20 cellular contexts compared by ENCODE assay signal in genomic region chrX:150506486-150506885, GRCh38.
A peak's percentile ranks its signal among the peaks of the same experiment; 100 is the strongest.
DNase-seq lines count a peak whose midpoint lies in the region; ATAC-seq, FAIRE-seq and TF ChIP-seq lines count a peak whose summit lies in the region.
"Had no signal": no experiment of that assay in that cellular context is flagged by ENCODE, and none has a peak within 500 bp of the region (broad histone marks: within the 10 kb centered on the region; RNA-seq: fewer than 3 reads in every experiment).

No MANE protein-coding gene starts in this region.

- no peak for FAIRE-seq in HepG2 (lab: Jason Lieb, UNC)
- FAIRE-seq: K562 had no signal

- no peak overlapping the region for H2AFZ ChIP-seq in HepG2 (ENCODE audit: low read length)

- BruUV-seq in HepG2 (replicated peaks; lab: Mats Ljungman, UMichigan): no TSS peak

- H3K9ac ChIP-seq in HepG2 (ENCODE audit: insufficient read depth, low read depth, low read length): no peak overlapping the region

- CTCF ChIA-PET in HepG2 (lab: Yijun Ruan, JAX; ENCODE audit: low intra/inter-chr PET ratio, low total read pairs): no interaction called here
- CTCF ChIA-PET in WTC11 (lab: Charles Lee): no interaction called here

- peaks cover 55% of the 10 kb centered on the region for H3K4me1 Mint-ChIP-seq in WTC11
- H3K4me1 Mint-ChIP-seq: memory B cell, T-helper 17 cell had no signal

- peak overlapping the region in 2 of 3 donors; percentile 18 to 28 for H3K27ac ChIP-seq in right lobe of liver
- H3K27ac ChIP-seq in HepG2 (ENCODE audit: extremely low read length, insufficient read depth, low read length): no peak overlapping the region
- no peak overlapping the region for H3K27ac ChIP-seq in ascending aorta

- H3K36me3 ChIP-seq in right lobe of liver (no peaks in the 10 kb centered on the region), HepG2 (replicated peaks in 1 of 2; ENCODE audit: control insufficient read depth in 1 of 2, insufficient read depth in 2 of 2, low read length in 2 of 2) (no peaks in the 10 kb centered on the region), ascending aorta (no peaks in the 10 kb centered on the region)
- H3K36me3 ChIP-seq: stomach had no signal

- no peak for TF ChIP-seq POLR2A in right lobe of liver (IDR thresholded peaks at IDR 0.05)
- TF ChIP-seq POLR2A in HepG2 (IDR thresholded peaks at IDR 0.05; ENCODE audit: insufficient read depth in 1 of 2, low read depth in 2 of 2, low read length in 2 of 2): no peak

- H3K9me3 Mint-ChIP-seq in WTC11: no peaks in the 10 kb centered on the region
- H3K9me3 Mint-ChIP-seq: memory B cell had no signal

- peak overlapping the region; percentile 56 for H3K4me3 Mint-ChIP-seq in WTC11
- H3K4me3 Mint-ChIP-seq: memory B cell, T-helper 17 cell had no signal

- peaks cover 0 to 7% (median 3%) of the 10 kb centered on the region in 4 donors for H3K4me1 ChIP-seq in right lobe of liver
- H3K4me1 ChIP-seq in HepG2 (ENCODE audit: insufficient read depth, low read length): no peaks in the 10 kb centered on the region
- peaks cover 0 to 12% of the 10 kb centered on the region in 2 donors for H3K4me1 ChIP-seq in ascending aorta

- 53% methylated on average over 6 of the region's 6 CpGs for WGBS in right lobe of liver (ENCODE audit: insufficient coverage, low coverage, low lambda C conversion rate, missing lambda C conversion rate)
- 45% methylated on average over 4 of the region's 6 CpGs for WGBS in HepG2 (ENCODE audit: low lambda C conversion rate)

- H3K36me3 Mint-ChIP-seq in WTC11: no peaks in the 10 kb centered on the region
- H3K36me3 Mint-ChIP-seq: memory B cell had no signal

- in situ Hi-C loops in HepG2 (cut with HindIII; ENCODE audit: extremely low pct_ligation_motif_present, low pct_unique_long_range_greater_than_20kb): no loop called here
- in situ Hi-C loops in GM13977 (cut with MboI; ENCODE audit: low pct_unique_long_range_greater_than_20kb, low sequenced_read_pairs, unreplicated experiment): no loop called here

- H3K4me3 ChIP-seq in right lobe of liver: no peak overlapping the region
- H3K4me3 ChIP-seq in HepG2 (replicated peaks in 1 of 3; ENCODE audit: insufficient read depth in 1 of 3, low read depth in 2 of 3, low read length in 3 of 3): no peak overlapping the region
- no peak overlapping the region for H3K4me3 ChIP-seq in ascending aorta
- H3K4me3 ChIP-seq: K562, smooth muscle cell, stomach had no signal

- no peak for TF ChIP-seq CTCF in right lobe of liver (IDR thresholded peaks at IDR 0.05)
- no peak for TF ChIP-seq CTCF in HepG2 (CRISPR knock-in tag; IDR thresholded peaks at IDR 0.05)
- TF ChIP-seq CTCF in WTC11 (IDR thresholded peaks at IDR 0.05): no peak
- TF ChIP-seq CTCF in ascending aorta (IDR thresholded peaks at IDR 0.05): no peak
- no peak for TF ChIP-seq CTCF in GM13977 (IDR thresholded peaks at IDR 0.05; ENCODE audit: extremely low read depth, insufficient read depth, missing control alignments)

- H3K4me2 ChIP-seq in HepG2 (ENCODE audit: low read depth, low read length): no peak overlapping the region
- H3K4me2 ChIP-seq: smooth muscle cell had no signal

- intact Hi-C loops in right lobe of liver (cut with DNase I) (no loop called here), HepG2 (cut with micrococcal nuclease; ENCODE audit: unreplicated experiment) (no loop called here), ascending aorta (cut with DNase I) (loop anchor here (5.0 kb wide), 2 partner anchors 41 to 144 kb away; partner anchors contain the start of gene MAMLD1)

- H3K27me3 ChIP-seq in right lobe of liver (no peaks in the 10 kb centered on the region), HepG2 (ENCODE audit: control insufficient read depth in 1 of 2, insufficient read depth in 2 of 2, low read length in 2 of 2) (no peaks in the 10 kb centered on the region; a peak in 1 of 5 replicates), ascending aorta (no peaks in the 10 kb centered on the region)

- no peaks in the 10 kb centered on the region for H3K9me3 ChIP-seq in right lobe of liver
- no peaks in the 10 kb centered on the region for H3K9me3 ChIP-seq in HepG2 (ENCODE audit: low read length)
- no peaks in the 10 kb centered on the region for H3K9me3 ChIP-seq in ascending aorta
- H3K9me3 ChIP-seq: stomach had no signal

- H3K27ac Mint-ChIP-seq in WTC11: peak overlapping the region; percentile 93
- H3K27ac Mint-ChIP-seq: memory B cell, T-helper 17 cell had no signal

- POLR2A ChIA-PET in HepG2 (lab: Yijun Ruan, JAX) (no interaction called here), WTC11 (lab: Charles Lee) (no interaction called here)

- no peaks in the 10 kb centered on the region for H3K27me3 Mint-ChIP-seq in WTC11 (ENCODE audit: low read depth)
- H3K27me3 Mint-ChIP-seq: memory B cell, T-helper 17 cell had no signal

- no peak for DNase-seq in right lobe of liver
- no peak for DNase-seq in HepG2 (ENCODE audit: low spot score)
- no peak for DNase-seq in WTC11 (ENCODE audit: low spot score)
- peak; percentile 10 for DNase-seq in iPS-NIHi11 (ENCODE audit: low spot score)
- no peak for DNase-seq in ascending aorta (ENCODE audit: low spot score in 2 of 2)
- no peak for DNase-seq in GM13977 (ENCODE audit: low spot score)
- DNase-seq: activated CD4-positive, alpha-beta T cell treated with anti-CD3 and anti-CD28 coated beads, Interleukin-2, amount 50 U/mL, for 1 hour; activated T-cell treated with anti-CD3 and anti-CD28 coated beads, Interleukin-2, amount 50 U/mL, for 48 hours; NCI-H146; NK-92 treated with Interleukin-12 subunit alpha and Interleukin-12 subunit beta, amount 100 ng/mL, for 24 hours; nucleus accumbens; stomach; T-helper 17 cell had no signal

- no peak for TF ChIP-seq EP300 in HepG2 (IDR thresholded peaks at IDR 0.05; ENCODE audit: low read depth in 2 of 2, low read length in 2 of 2)
- no peak for TF ChIP-seq EP300 in HepG2 (CRISPR knock-in tag; IDR thresholded peaks at IDR 0.05; ENCODE audit: borderline replicate concordance)

- no peaks in the 10 kb centered on the region for H4K20me1 ChIP-seq in HepG2 (ENCODE audit: insufficient read depth, low read length)

- no peaks in the 10 kb centered on the region for H3K79me2 ChIP-seq in HepG2 (ENCODE audit: insufficient read depth, low read length)

- TF ChIP-seq RAD21 in HepG2 (CRISPR knock-in tag; IDR thresholded peaks at IDR 0.05): no peak

- no peak for ATAC-seq in right lobe of liver
- ATAC-seq in HepG2: no peak
- peak; percentile 39 for ATAC-seq in WTC11
- no peak for ATAC-seq in GM21390 (IDR thresholded peaks at IDR 0.05; ENCODE audit: unreplicated experiment)
- ATAC-seq in HG02870 (IDR thresholded peaks at IDR 0.05; ENCODE audit: unreplicated experiment): no peak
- ATAC-seq: esophagus mucosa, Right ventricle myocardium inferior, T-helper 17 cell had no signal

TF ChIP-seq in HepG2, 621 proteins besides CTCF, POLR2A, EP300 and RAD21 (continues in another document):
- TF ChIP-seq MTF1 (CRISPR knock-in tag; IDR thresholded peaks at IDR 0.05) (no peak), KAT7 (CRISPR knock-in tag; IDR thresholded peaks at IDR 0.05; ENCODE audit: borderline replicate concordance) (no peak), TAF15 (IDR thresholded peaks at IDR 0.05; ENCODE audit: low read depth, low read length, poor library complexity, severe bottlenecking) (no peak), ZFYVE20 (CRISPR knock-in tag; IDR thresholded peaks at IDR 0.05; ENCODE audit: borderline replicate concordance, low read depth) (no peak), FLYWCH1 (CRISPR knock-in tag; IDR thresholded peaks at IDR 0.05) (no peak), MEIS1 (CRISPR knock-in tag; IDR thresholded peaks at IDR 0.05; ENCODE audit: borderline replicate concordance) (no peak)

TF ChIP-seq in WTC11, 78 proteins besides CTCF, POLR2A, EP300 and RAD21:
- TF ChIP-seq FOXJ3 (CRISPR knock-in tag; IDR thresholded peaks at IDR 0.05; ENCODE audit: borderline replicate concordance): no peak
- TF ChIP-seq FOXK1 (CRISPR knock-in tag; IDR thresholded peaks at IDR 0.05): peak; percentile 27; the same call in 1 of the 2 replicates
TF ChIP-seq in WTC11: peak in this region for 1.

Comparison
In these comparisons a context has a peak if more than half of its experiments do, and no peak if none do; other contexts are left out.
1. H3K27ac ChIP-seq: peak in right lobe of liver (2 of 3); none in HepG2 (single experiment) and ascending aorta (0 of 2).